5 cellular contexts compared by ENCODE assay signal in genomic region chr19:49490287-49491029, GRCh38. TPM values are rescaled to one million over a fixed set of nuclear protein-coding genes. Genes with fewer than 3 reads are reported as not detected.
DNase-seq lines count a peak whose midpoint lies in the region; ATAC-seq and TF ChIP-seq lines count a peak whose summit lies in the region.
"Had no signal": no experiment of that assay in that cellular context is flagged by ENCODE, and none has a peak within 500 bp of the region (broad histone marks: within the 10 kb centered on the region; RNA-seq: fewer than 3 reads in every experiment).

No MANE protein-coding gene starts in this region.

- CTCF ChIA-PET in activated CD4-positive, alpha-beta memory T cell treated with anti-CD3 and anti-CD28 coated beads, Interleukin-2, amount 10 ng/mL, durations not matched to agents 7 days and 5 days (lab: Charles Lee), result interaction anchor here (0.9 to 1.2 kb wide), 2 partner anchors 9 to 60 kb away, joined by 3 read pairs; no protein-coding TSS in a partner anchor

- no peak for TF ChIP-seq CTCF in progenitor cell of endocrine pancreas (IDR thresholded peaks at IDR 0.05; ENCODE audit: unreplicated experiment)

- peaks cover 69% of the 10 kb centered on the region for H3K4me1 Mint-ChIP-seq in activated CD4-positive, alpha-beta memory T cell treated with anti-CD3 and anti-CD28 coated beads, Interleukin-2, amount 10 ng/mL, durations not matched to agents 7 days and 5 days
- peaks cover 14% of the 10 kb centered on the region for H3K4me1 Mint-ChIP-seq in progenitor cell of endocrine pancreas (ENCODE audit: low read depth)

- H3K27me3 Mint-ChIP-seq in activated CD4-positive, alpha-beta memory T cell treated with anti-CD3 and anti-CD28 coated beads, Interleukin-2, amount 10 ng/mL, durations not matched to agents 7 days and 5 days, result no peaks in the 10 kb centered on the region
- H3K27me3 Mint-ChIP-seq in progenitor cell of endocrine pancreas, result no peaks in the 10 kb centered on the region

- DNase-seq in activated CD4-positive, alpha-beta memory T cell treated with anti-CD3 and anti-CD28 coated beads, Interleukin-2, amount 10 ng/mL, durations not matched to agents 7 days and 5 days, result peak; percentile 53
- DNase-seq in progenitor cell of endocrine pancreas (ENCODE audit: low spot score, unreplicated experiment) (no peak), DMS79 treated with DMSO at 0.1 percent for 48 hours (lab: John Stamatoyannopoulos, UW) (no peak)
- DNase-seq: dermis blood vessel endothelial cell had no signal

- peak overlapping the region; percentile 87 for H3K27ac Mint-ChIP-seq in activated CD4-positive, alpha-beta memory T cell treated with anti-CD3 and anti-CD28 coated beads, Interleukin-2, amount 10 ng/mL, durations not matched to agents 7 days and 5 days
- peak overlapping the region; percentile 96 for H3K27ac Mint-ChIP-seq in progenitor cell of endocrine pancreas

- peak overlapping the region; percentile 95 for H3K4me3 Mint-ChIP-seq in activated CD4-positive, alpha-beta memory T cell treated with anti-CD3 and anti-CD28 coated beads, Interleukin-2, amount 10 ng/mL, durations not matched to agents 7 days and 5 days
- peak overlapping the region; percentile 97 for H3K4me3 Mint-ChIP-seq in progenitor cell of endocrine pancreas (ENCODE audit: low read depth)

- H3K36me3 Mint-ChIP-seq in activated CD4-positive, alpha-beta memory T cell treated with anti-CD3 and anti-CD28 coated beads, Interleukin-2, amount 10 ng/mL, durations not matched to agents 7 days and 5 days (ENCODE audit: low read depth), result peaks cover 75% of the 10 kb centered on the region
- H3K36me3 Mint-ChIP-seq in progenitor cell of endocrine pancreas (ENCODE audit: insufficient read depth), result peaks cover 28% of the 10 kb centered on the region

- no peak for ATAC-seq in GM19324 (IDR thresholded peaks at IDR 0.05; ENCODE audit: low FRiP score, unreplicated experiment)

- H3K9me3 Mint-ChIP-seq in activated CD4-positive, alpha-beta memory T cell treated with anti-CD3 and anti-CD28 coated beads, Interleukin-2, amount 10 ng/mL, durations not matched to agents 7 days and 5 days, result no peaks in the 10 kb centered on the region
- H3K9me3 Mint-ChIP-seq in progenitor cell of endocrine pancreas (ENCODE audit: low read depth), result no peaks in the 10 kb centered on the region

- POLR2A ChIA-PET in activated CD4-positive, alpha-beta memory T cell treated with anti-CD3 and anti-CD28 coated beads, Interleukin-2, amount 10 ng/mL, durations not matched to agents 7 days and 5 days (lab: Charles Lee), result interaction anchor here (1.1 to 4.6 kb wide), 9 partner anchors 12 to 101 kb away, joined by 3 to 68 read pairs (median 4); partner anchors contain the start of genes ALDH16A1 and NOSIP

RNA-seq across cellular contexts. Expression of gene RPL13A, which starts 3.0 kb away (rescaled TPM):
- total RNA-seq in activated CD4-positive, alpha-beta memory T cell treated with anti-CD3 and anti-CD28 coated beads, Interleukin-2, amount 10 ng/mL, durations not matched to agents 7 days and 5 days, result 1,000 to 10,000 TPM; 2,417 to 2,463 TPM
- 2,665 and 2,783 TPM in 2 replicates for total RNA-seq in progenitor cell of endocrine pancreas

RNA-seq across cellular contexts. Expression of gene RPS11, which starts 5.8 kb away (rescaled TPM):
- 1,000 to 10,000 TPM; 2,194 to 2,385 TPM for total RNA-seq in activated CD4-positive, alpha-beta memory T cell treated with anti-CD3 and anti-CD28 coated beads, Interleukin-2, amount 10 ng/mL, durations not matched to agents 7 days and 5 days
- 2,272 and 2,377 TPM in 2 replicates for total RNA-seq in progenitor cell of endocrine pancreas

RNA-seq across cellular contexts. Expression of gene FLT3LG, which starts 16.4 kb away (rescaled TPM):
- total RNA-seq in activated CD4-positive, alpha-beta memory T cell treated with anti-CD3 and anti-CD28 coated beads, Interleukin-2, amount 10 ng/mL, durations not matched to agents 7 days and 5 days, result 100 to 1,000 TPM; 187 to 197 TPM
- 0.96 and 1.1 TPM in 2 replicates for total RNA-seq in progenitor cell of endocrine pancreas

RNA-seq across cellular contexts. Expression of gene FCGRT, which starts 22.0 kb away (rescaled TPM):
- 10 to 100 TPM; 10.2 to 11.1 TPM for total RNA-seq in activated CD4-positive, alpha-beta memory T cell treated with anti-CD3 and anti-CD28 coated beads, Interleukin-2, amount 10 ng/mL, durations not matched to agents 7 days and 5 days
- 153 and 169 TPM in 2 replicates for total RNA-seq in progenitor cell of endocrine pancreas

RNA-seq across cellular contexts. Expression of gene RCN3, which starts 37.3 kb away (rescaled TPM):
- total RNA-seq in activated CD4-positive, alpha-beta memory T cell treated with anti-CD3 and anti-CD28 coated beads, Interleukin-2, amount 10 ng/mL, durations not matched to agents 7 days and 5 days, result 1 to 10 TPM; 1.8 to 2.0 TPM
- 43.4 and 58.0 TPM in 2 replicates for total RNA-seq in progenitor cell of endocrine pancreas

Comparison
In these comparisons a context has a peak if more than half of its experiments do, and no peak if none do; other contexts are left out.
1. RNA of gene FLT3LG, which starts 16.4 kb away (total RNA-seq): 187 to 197 TPM in activated CD4-positive, alpha-beta memory T cell treated with anti-CD3 and anti-CD28 coated beads, Interleukin-2, amount 10 ng/mL, durations not matched to agents 7 days and 5 days; 0.96 to 1.1 TPM in progenitor cell of endocrine pancreas; every median in the first group is over 10 times any median in the second.